Comparison of ENCODE assay signal across 8 cellular contexts in genomic region chr9:133121200-133122166, GRCh38. TPM values are rescaled to one million over a fixed set of nuclear protein-coding genes. Genes with fewer than 3 reads are reported as not detected.
DNase-seq lines count a peak whose midpoint lies in the region; ATAC-seq and TF ChIP-seq lines count a peak whose summit lies in the region.

TSS of gene RALGDS (minus strand) at chr9:133121240. CDS start at chr9:133121154, 86 bp downstream.

- no peak for DNase-seq in AG04450 (ENCODE audit: low read depth, low spot score)
- DNase-seq in NCI-H526 treated with DMSO at 0.1 percent for 48 hours (lab: John Stamatoyannopoulos, UW) = peak; percentile 4
- DNase-seq in activated CD4-positive, alpha-beta T cell treated with anti-CD3 and anti-CD28 coated beads, Interleukin-2, amount 10 ng/mL, durations not matched to agents 24 days and 14 days = peak; percentile 96
- peak; percentile 95 for DNase-seq in colonic mucosa
- peak; percentile 88 to 94 for DNase-seq in left colon
- DNase-seq in stimulated activated CD4-positive, alpha-beta T cell treated with anti-CD3 and anti-CD28 coated beads, Interleukin-1b, Interleukin-23, amount 100 ng/mL, for 4 hours (ENCODE audit: low read depth in 2 of 2) = peak; percentile 92 to 94

- H3K27me3 Mint-ChIP-seq in activated CD4-positive, alpha-beta T cell treated with anti-CD3 and anti-CD28 coated beads, Interleukin-2, amount 10 ng/mL, durations not matched to agents 24 days and 14 days = no peaks in the 10 kb centered on the region

- peaks cover 21% of the 10 kb centered on the region for H3K4me1 ChIP-seq in colonic mucosa

- peak within 1 kb of the TSS; percentile 88 to 89 for H3K9ac ChIP-seq in colonic mucosa (ENCODE audit: low read depth in 2 of 2, low read length in 2 of 2)

- H3K4me3 ChIP-seq in AG04450 (ENCODE audit: low read depth, low read length) = peak within 1 kb of the TSS; percentile 72
- H3K4me3 ChIP-seq in colonic mucosa = peak within 1 kb of the TSS; percentile 87

- H3K36me3 ChIP-seq in colonic mucosa = no peaks in the 10 kb centered on the region

- ATAC-seq in GM19035 (IDR thresholded peaks at IDR 0.05; ENCODE audit: unreplicated experiment) (peak; percentile 73), HG03342 (IDR thresholded peaks at IDR 0.05; ENCODE audit: unreplicated experiment) (peak; percentile 48), left colon (peak; percentile 83)

- TF ChIP-seq CTCF in AG04450 (IDR thresholded peaks at IDR 0.05; ENCODE audit: low read depth, low read length) (no peak), colonic mucosa (IDR thresholded peaks at IDR 0.05) (no peak)

- intact Hi-C loops in activated CD4-positive, alpha-beta T cell treated with anti-CD3 and anti-CD28 coated beads, Interleukin-2, amount 10 ng/mL, durations not matched to agents 24 days and 14 days (cut with micrococcal nuclease) = loop anchor here (1.0 kb wide), 3 partner anchors 12 to 27 kb away; no protein-coding TSS in a partner anchor
- intact Hi-C loops in colonic mucosa (cut with DNase I) = no loop called here
- intact Hi-C loops in left colon (cut with DNase I, micrococcal nuclease) = no loop called here

- H3K9me3 ChIP-seq in AG04450 (ENCODE audit: control insufficient read depth, insufficient read depth, low read length) = no peaks in the 10 kb centered on the region
- H3K9me3 ChIP-seq in colonic mucosa = no peaks in the 10 kb centered on the region

- H3K4me3 Mint-ChIP-seq in activated CD4-positive, alpha-beta T cell treated with anti-CD3 and anti-CD28 coated beads, Interleukin-2, amount 10 ng/mL, durations not matched to agents 24 days and 14 days = peak within 1 kb of the TSS; percentile 84

- peaks cover 14% of the 10 kb centered on the region for H3K36me3 Mint-ChIP-seq in activated CD4-positive, alpha-beta T cell treated with anti-CD3 and anti-CD28 coated beads, Interleukin-2, amount 10 ng/mL, durations not matched to agents 24 days and 14 days (ENCODE audit: low read depth)

- POLR2A ChIA-PET in AG04450 (lab: Yijun Ruan, JAX) = no interaction called here

- peak within 1 kb of the TSS; percentile 93 for H3K27ac Mint-ChIP-seq in activated CD4-positive, alpha-beta T cell treated with anti-CD3 and anti-CD28 coated beads, Interleukin-2, amount 10 ng/mL, durations not matched to agents 24 days and 14 days

- peaks cover 59% of the 10 kb centered on the region for H3K4me1 Mint-ChIP-seq in activated CD4-positive, alpha-beta T cell treated with anti-CD3 and anti-CD28 coated beads, Interleukin-2, amount 10 ng/mL, durations not matched to agents 24 days and 14 days

- H3K27me3 ChIP-seq in AG04450 (ENCODE audit: control insufficient read depth, insufficient read depth, low read length) (no peaks in the 10 kb centered on the region), colonic mucosa (no peaks in the 10 kb centered on the region)

- H3K9me3 Mint-ChIP-seq in activated CD4-positive, alpha-beta T cell treated with anti-CD3 and anti-CD28 coated beads, Interleukin-2, amount 10 ng/mL, durations not matched to agents 24 days and 14 days = no peaks in the 10 kb centered on the region

- H3K27ac ChIP-seq in AG04450 (ENCODE audit: low read depth, low read length) (peak within 1 kb of the TSS; percentile 47), colonic mucosa (peak within 1 kb of the TSS; percentile 82)

- CTCF ChIA-PET in AG04450 (lab: Charles Lee) = no interaction called here

RNA-seq across cellular contexts. Expression of gene RALGDS, which starts in this region (rescaled TPM):
- polyA plus RNA-seq in AG04450 (2011; rRNA removed) = 19.1 and 25.4 TPM in 2 replicates
- polyA minus RNA-seq in AG04450 (2011; rRNA and poly(A)+ RNA removed) = 11.2 and 13.1 TPM in 2 replicates
- total RNA-seq in activated CD4-positive, alpha-beta T cell treated with anti-CD3 and anti-CD28 coated beads, Interleukin-2, amount 10 ng/mL, durations not matched to agents 24 days and 14 days = 93.0 and 96.7 TPM in 2 replicates
- total RNA-seq in colonic mucosa (10 to 100 TPM; 24.2 to 39.7 TPM), left colon (10 to 100 TPM; 29.1 to 49.1 TPM)
